ENCODE assay signal across 9 cellular contexts in genomic region chr9:95171001-95171400, GRCh38.
A peak's percentile ranks its signal among the peaks of the same experiment; 100 is the strongest.
DNase-seq lines count a peak whose midpoint lies in the region; ATAC-seq and TF ChIP-seq lines count a peak whose summit lies in the region.
"Had no signal": no experiment of that assay in that cellular context is flagged by ENCODE, and none has a peak within 500 bp of the region (broad histone marks: within the 10 kb centered on the region; RNA-seq: fewer than 3 reads in every experiment).

No MANE protein-coding gene starts in this region.

- TF ChIP-seq CTCF in foreskin keratinocyte (conservative IDR thresholded peaks at IDR 0.05) (no peak), dorsolateral prefrontal cortex (IDR thresholded peaks at IDR 0.05 in 54 of 56, conservative IDR thresholded peaks at IDR 0.05 in 2 of 56; ENCODE audit: low read depth in 1 of 56, partially characterized antibody in 56 of 56) (no peak), left lung (IDR thresholded peaks at IDR 0.05) (no peak)

- ATAC-seq in HG02885 (IDR thresholded peaks at IDR 0.05; ENCODE audit: poor library complexity, unreplicated experiment) = peak; percentile 67
- ATAC-seq in foreskin keratinocyte = no peak
- no peak for ATAC-seq in GM21360 (IDR thresholded peaks at IDR 0.05; ENCODE audit: unreplicated experiment)
- ATAC-seq in left lung = no peak

- H3K27ac ChIP-seq in foreskin keratinocyte = no peak overlapping the region
- no peak overlapping the region for H3K27ac ChIP-seq in dorsolateral prefrontal cortex
- no peak overlapping the region for H3K27ac ChIP-seq in left lung
- H3K27ac ChIP-seq: skin epidermis had no signal

- H3K4me1 ChIP-seq in foreskin keratinocyte = no peaks in the 10 kb centered on the region
- no peaks in the 10 kb centered on the region for H3K4me1 ChIP-seq in left lung

- H3K27me3 ChIP-seq in foreskin keratinocyte (no peaks in the 10 kb centered on the region), dorsolateral prefrontal cortex (no peaks in the 10 kb centered on the region), left lung (no peaks in the 10 kb centered on the region)

- DNase-seq in DMS153 treated with DMSO at 0.1 percent for 48 hours (lab: John Stamatoyannopoulos, UW; ENCODE audit: unreplicated experiment) (peak; percentile 37), SHP77 (lab: John Stamatoyannopoulos, UW) (peak; percentile 19 to 37), foreskin keratinocyte (peak; percentile 17 to 55), dorsolateral prefrontal cortex (no peak), left lung (no peak)
- DNase-seq in stimulated activated naive CD4-positive, alpha-beta T cell (lab: John Stamatoyannopoulos, UW) = no peak

- intact Hi-C loops in dorsolateral prefrontal cortex (cut with DNase I) (no loop called here), left lung (cut with DNase I) (no loop called here)

- H3K9me3 ChIP-seq in left lung = no peaks in the 10 kb centered on the region

- H3K4me3 ChIP-seq in dorsolateral prefrontal cortex (no peak overlapping the region), left lung (no peak overlapping the region)
- H3K4me3 ChIP-seq: skin epidermis had no signal

- H3K36me3 ChIP-seq in left lung = no peaks in the 10 kb centered on the region

Comparison
In these comparisons a context has a peak if more than half of its experiments do, and no peak if none do; other contexts are left out.
1. DNase-seq: peak in DMS153 treated with DMSO at 0.1 percent for 48 hours (single experiment), SHP77 (2 of 2) and foreskin keratinocyte (2 of 2); none in dorsolateral prefrontal cortex (0 of 10), left lung (0 of 2) and stimulated activated naive CD4-positive, alpha-beta T cell (0 of 6).